14 cellular contexts compared by ENCODE assay signal in genomic region chr1:209673631-209674417, GRCh38. TPM values are rescaled to one million over a fixed set of nuclear protein-coding genes. Genes with fewer than 3 reads are reported as not detected.
DNase-seq lines count a peak whose midpoint lies in the region; ATAC-seq and TF ChIP-seq lines count a peak whose summit lies in the region.
"Had no signal": no experiment of that assay in that cellular context is flagged by ENCODE, and none has a peak within 500 bp of the region (broad histone marks: within the 10 kb centered on the region; RNA-seq: fewer than 3 reads in every experiment).

No MANE protein-coding gene starts in this region.

- peaks cover 12% of the 10 kb centered on the region for H3K36me3 Mint-ChIP-seq in natural killer cell treated with Interleukin-12 subunit alpha and Interleukin-12 subunit beta and Interleukin-15 and Interleukin-18, amount 100 ng/mL, for 72 hours
- H3K36me3 Mint-ChIP-seq in natural killer cell (no peaks in the 10 kb centered on the region), HFFc6 (ENCODE audit: low read depth) (peaks cover 5% of the 10 kb centered on the region; the same call in 1 of the 2 replicates)
- H3K36me3 Mint-ChIP-seq: CD4-positive, CD25-positive, alpha-beta regulatory T cell had no signal

- peaks cover 56% of the 10 kb centered on the region for H3K4me1 ChIP-seq in adipocyte (ENCODE audit: control insufficient read depth, insufficient read depth, low read length)
- peaks cover 36% of the 10 kb centered on the region for H3K4me1 ChIP-seq in lower lobe of right lung
- H3K4me1 ChIP-seq in upper lobe of right lung = peaks cover 21% of the 10 kb centered on the region

- H3K9me3 ChIP-seq in adipocyte (ENCODE audit: control insufficient read depth, low read length) (peaks cover 3% of the 10 kb centered on the region), lower lobe of right lung (no peaks in the 10 kb centered on the region), upper lobe of right lung (no peaks in the 10 kb centered on the region)
- H3K9me3 ChIP-seq: thyroid gland had no signal

- H3K27me3 ChIP-seq in adipocyte (replicated peaks; ENCODE audit: control insufficient read depth, insufficient read depth, low read length) = no peaks in the 10 kb centered on the region
- no peaks in the 10 kb centered on the region for H3K27me3 ChIP-seq in lower lobe of right lung (ENCODE audit: low read depth)
- H3K27me3 ChIP-seq in upper lobe of right lung = no peaks in the 10 kb centered on the region
- H3K27me3 ChIP-seq: thyroid gland had no signal

- no peak for ATAC-seq in natural killer cell treated with Interleukin-12 subunit alpha and Interleukin-12 subunit beta and Interleukin-15 and Interleukin-18, amount 100 ng/mL, for 72 hours
- ATAC-seq in natural killer cell = no peak
- ATAC-seq in lower lobe of right lung = peak; percentile 50 to 57
- peak; percentile 51 for ATAC-seq in upper lobe of right lung
- ATAC-seq in HG03565 (IDR thresholded peaks at IDR 0.05; ENCODE audit: unreplicated experiment) = no peak

- peak overlapping the region; percentile 49 to 84 for H3K27ac Mint-ChIP-seq in natural killer cell treated with Interleukin-12 subunit alpha and Interleukin-12 subunit beta and Interleukin-15 and Interleukin-18, amount 100 ng/mL, for 72 hours
- no peak overlapping the region for H3K27ac Mint-ChIP-seq in natural killer cell
- no peak overlapping the region for H3K27ac Mint-ChIP-seq in HFFc6

- peaks cover 4% of the 10 kb centered on the region for H3K9me3 Mint-ChIP-seq in natural killer cell treated with Interleukin-12 subunit alpha and Interleukin-12 subunit beta and Interleukin-15 and Interleukin-18, amount 100 ng/mL, for 72 hours
- H3K9me3 Mint-ChIP-seq in natural killer cell = peaks cover 0 to 3% of the 10 kb centered on the region in 2 donors
- H3K9me3 Mint-ChIP-seq in HFFc6 = peaks cover 3% of the 10 kb centered on the region; the same call in 1 of the 2 replicates

- peak overlapping the region; percentile 92 for H3K9ac ChIP-seq in adipocyte (ENCODE audit: low read length)

- no peak for DNase-seq in natural killer cell treated with Interleukin-12 subunit alpha and Interleukin-12 subunit beta and Interleukin-15 and Interleukin-18, amount 100 ng/mL, for 72 hours (ENCODE audit: low spot score)
- no peak for DNase-seq in natural killer cell
- DNase-seq in adipocyte (ENCODE audit: low read depth) = peak; percentile 41
- no peak for DNase-seq in lower lobe of right lung
- DNase-seq in upper lobe of right lung = no peak
- DNase-seq in A172 (ENCODE audit: low spot score) = no peak
- no peak for DNase-seq in HFFc6
- DNase-seq: activated naive CD4-positive, alpha-beta T cell treated with anti-CD3 and anti-CD28 coated beads, Interleukin-2, amount 50 U/mL, for 16 hours; GOT3; NCI-H2227 treated with DMSO at 0.1 percent for 48 hours; T-helper 9 cell; thyroid gland had no signal

- H3K4me3 ChIP-seq in adipocyte (ENCODE audit: low read length) = peak overlapping the region; percentile 85
- no peak overlapping the region for H3K4me3 ChIP-seq in lower lobe of right lung
- H3K4me3 ChIP-seq in upper lobe of right lung = no peak overlapping the region

- H3K4me3 Mint-ChIP-seq in natural killer cell treated with Interleukin-12 subunit alpha and Interleukin-12 subunit beta and Interleukin-15 and Interleukin-18, amount 100 ng/mL, for 72 hours = peak overlapping the region; percentile 61
- H3K4me3 Mint-ChIP-seq in natural killer cell (no peak overlapping the region), HFFc6 (no peak overlapping the region)

- H3K27ac ChIP-seq in lower lobe of right lung (no peak overlapping the region), upper lobe of right lung (peak overlapping the region; percentile 55)
- H3K27ac ChIP-seq: thyroid gland had no signal

- H3K4me1 Mint-ChIP-seq in natural killer cell treated with Interleukin-12 subunit alpha and Interleukin-12 subunit beta and Interleukin-15 and Interleukin-18, amount 100 ng/mL, for 72 hours (ENCODE audit: low read depth in 2 of 2) = peaks cover 34 to 36% of the 10 kb centered on the region in 2 donors
- H3K4me1 Mint-ChIP-seq in natural killer cell = peaks cover 20 to 28% of the 10 kb centered on the region in 2 donors
- peaks cover 33% of the 10 kb centered on the region for H3K4me1 Mint-ChIP-seq in HFFc6 (ENCODE audit: low read depth)

- TF ChIP-seq CTCF in natural killer cell (IDR thresholded peaks at IDR 0.05) (no peak), lower lobe of right lung (IDR thresholded peaks at IDR 0.05) (no peak), upper lobe of right lung (IDR thresholded peaks at IDR 0.05) (no peak), HFFc6 (IDR thresholded peaks at IDR 0.05) (no peak)

- no peaks in the 10 kb centered on the region for H3K36me3 ChIP-seq in adipocyte (ENCODE audit: control insufficient read depth, insufficient read depth, low read length, severe bottlenecking)
- H3K36me3 ChIP-seq in lower lobe of right lung = no peaks in the 10 kb centered on the region
- no peaks in the 10 kb centered on the region for H3K36me3 ChIP-seq in upper lobe of right lung
- H3K36me3 ChIP-seq: thyroid gland had no signal

- intact Hi-C loops in natural killer cell (cut with micrococcal nuclease) (no loop called here), lower lobe of right lung (cut with DNase I) (no loop called here), upper lobe of right lung (cut with DNase I) (no loop called here)

- H3K27me3 Mint-ChIP-seq in natural killer cell treated with Interleukin-12 subunit alpha and Interleukin-12 subunit beta and Interleukin-15 and Interleukin-18, amount 100 ng/mL, for 72 hours = peaks cover 47 to 48% of the 10 kb centered on the region in 2 donors
- H3K27me3 Mint-ChIP-seq in natural killer cell (ENCODE audit: low read depth in 2 of 2) = peaks cover 54 to 59% of the 10 kb centered on the region in 2 donors
- H3K27me3 Mint-ChIP-seq in HFFc6 (ENCODE audit: insufficient read depth) = peaks cover 13% of the 10 kb centered on the region

RNA-seq across cellular contexts. Expression of gene G0S2, which starts 1.4 kb away (rescaled TPM):
- total RNA-seq in natural killer cell treated with Interleukin-12 subunit alpha and Interleukin-12 subunit beta and Interleukin-15 and Interleukin-18, amount 100 ng/mL, for 72 hours = 1 to 10 TPM; 2.3 to 3.3 TPM
- 100 to 1,000 TPM in 1 of 3 donors, 10 to 100 TPM in 2; 15.3 to 132 (median 22.0) TPM for total RNA-seq in natural killer cell
- 19.9 TPM for total RNA-seq in lower lobe of right lung
- total RNA-seq in upper lobe of right lung = 36.5 TPM
- not detected in 2 replicates for total RNA-seq in A172 (2014; rRNA removed; shearing (Covaris generic))
- total RNA-seq in HFFc6 (2021; fragmentation: NEBNext Ultra II Directional; extraction: Animal tissue kit (Norgen Biotek cat#: 25700)) = 1 to 10 TPM; 1.7 to 2.6 (median 1.9) TPM
- total RNA-seq: CD4-positive, CD25-positive, alpha-beta regulatory T cell had no signal

RNA-seq across cellular contexts. Expression of gene LAMB3, which starts 21.6 kb away (rescaled TPM):
- total RNA-seq in natural killer cell treated with Interleukin-12 subunit alpha and Interleukin-12 subunit beta and Interleukin-15 and Interleukin-18, amount 100 ng/mL, for 72 hours = 1 to 10 TPM; 1.1 to 1.2 TPM
- total RNA-seq in natural killer cell (1 to 10 TPM; 1.2 to 2.3 (median 1.4) TPM), lower lobe of right lung (47.2 TPM), upper lobe of right lung (83.3 TPM)
- 7.0 and 13.7 TPM in 2 replicates for total RNA-seq in A172 (2014; rRNA removed; shearing (Covaris generic))
- 10 to 100 TPM in 2 of 6 experiments, 1 to 10 TPM in 4; 8.0 to 10.3 (median 9.8) TPM for total RNA-seq in HFFc6 (2021; fragmentation: NEBNext Ultra II Directional; extraction: Animal tissue kit (Norgen Biotek cat#: 25700))

RNA-seq across cellular contexts. Expression of gene HSD11B1, which starts 30.8 kb away (rescaled TPM):
- total RNA-seq in natural killer cell treated with Interleukin-12 subunit alpha and Interleukin-12 subunit beta and Interleukin-15 and Interleukin-18, amount 100 ng/mL, for 72 hours = under 1 TPM in 1 of 2 donors, not detected in 1; 0.43 TPM
- total RNA-seq in natural killer cell (not detected), lower lobe of right lung (11.6 TPM), upper lobe of right lung (16.9 TPM)
- 0.69 and 1.5 TPM in 2 replicates for total RNA-seq in A172 (2014; rRNA removed; shearing (Covaris generic))
- total RNA-seq in HFFc6 (2021; fragmentation: NEBNext Ultra II Directional; extraction: Animal tissue kit (Norgen Biotek cat#: 25700)) = not detected

Comparison
In these comparisons a context has a peak if more than half of its experiments do, and no peak if none do; other contexts are left out.
1. H3K27ac Mint-ChIP-seq: peak in natural killer cell treated with Interleukin-12 subunit alpha and Interleukin-12 subunit beta and Interleukin-15 and Interleukin-18, amount 100 ng/mL, for 72 hours (2 of 2); none in natural killer cell (0 of 2) and HFFc6 (single experiment).
2. ATAC-seq: peak in lower lobe of right lung (2 of 2) and upper lobe of right lung (single experiment); none in natural killer cell treated with Interleukin-12 subunit alpha and Interleukin-12 subunit beta and Interleukin-15 and Interleukin-18, amount 100 ng/mL, for 72 hours (0 of 2), natural killer cell (0 of 3) and HG03565 (single experiment).